25 cellular contexts compared by ENCODE assay signal in genomic region chr11:44826922-44827643, GRCh38.
A peak's percentile ranks its signal among the peaks of the same experiment; 100 is the strongest.
DNase-seq lines count a peak whose midpoint lies in the region; ATAC-seq, FAIRE-seq and TF ChIP-seq lines count a peak whose summit lies in the region.
"Had no signal": no experiment of that assay in that cellular context is flagged by ENCODE, and none has a peak within 500 bp of the region (broad histone marks: within the 10 kb centered on the region; RNA-seq: fewer than 3 reads in every experiment).

No MANE protein-coding gene starts in this region.

- no peak for FAIRE-seq in H1 (lab: Jason Lieb, UNC)
- FAIRE-seq: A549, GM12892, RCC 7860 had no signal

- no peak overlapping the region for H3K4me2 ChIP-seq in H1 (ENCODE audit: insufficient read depth in 1 of 2, low read depth in 2 of 2, low read length in 2 of 2)
- H3K4me2 ChIP-seq: A549 had no signal

- no peak for TF ChIP-seq RAD21 in H1 (IDR thresholded peaks at IDR 0.05 in 1 of 2, conservative IDR thresholded peaks at IDR 0.05 in 1 of 2; ENCODE audit: low read depth in 2 of 2, low read length in 2 of 2)

- no peaks in the 10 kb centered on the region; the same call in none of the 2 replicates for H3K23me2 ChIP-seq in H1 (ENCODE audit: low read depth, low read length)

- peaks cover 11 to 32% (median 21%) of the 10 kb centered on the region in 4 experiments for H3K4me1 ChIP-seq in H1 (replicated peaks in 1 of 4; ENCODE audit: control insufficient read depth in 3 of 4, insufficient read depth in 4 of 4, low read length in 3 of 4)
- H3K4me1 ChIP-seq in spleen, result peaks cover 0 to 34% (median 6%) of the 10 kb centered on the region in 6 donors
- H3K4me1 ChIP-seq in effector memory CD4-positive, alpha-beta T cell (ENCODE audit: control insufficient read depth, insufficient read depth, low read length, poor library complexity, severe bottlenecking), result no peaks in the 10 kb centered on the region
- H3K4me1 ChIP-seq: A549 had no signal

- H3K9ac ChIP-seq in H1 (replicated peaks in 1 of 4; ENCODE audit: extremely low read depth in 1 of 4, low read depth in 3 of 4, low read length in 3 of 4), result no peak overlapping the region

- H3K14ac ChIP-seq in H1 (ENCODE audit: insufficient read length), result no peak overlapping the region

- no peak overlapping the region for H2BK5ac ChIP-seq in H1 (ENCODE audit: low read depth, low read length)

- no peak overlapping the region for H4K91ac ChIP-seq in H1 (replicated peaks; ENCODE audit: insufficient read length, low read length)

- no peaks in the 10 kb centered on the region for H3K27me3 Mint-ChIP-seq in activated T-helper 17 cell treated with anti-CD3 and anti-CD28 coated beads, Interleukin-2, amount 50 U/mL, for 72 hours
- no peaks in the 10 kb centered on the region for H3K27me3 Mint-ChIP-seq in neural crest cell (ENCODE audit: low read depth)
- no peaks in the 10 kb centered on the region for H3K27me3 Mint-ChIP-seq in activated CD4-positive, alpha-beta T cell treated with anti-CD3 and anti-CD28 coated beads, Interleukin-2, amount 10 ng/mL, durations not matched to agents 7 days and 5 days
- H3K27me3 Mint-ChIP-seq: B cell; CD8-positive, alpha-beta memory T cell had no signal

- TF ChIP-seq CTCF in H1 (IDR thresholded peaks at IDR 0.05; ENCODE audit: control extremely low read depth in 1 of 3, insufficient read depth in 1 of 3, low read depth in 1 of 3, low read length in 3 of 3) (no peak), neural crest cell (conservative IDR thresholded peaks at IDR 0.05) (no peak), spleen (IDR thresholded peaks at IDR 0.05 in 8 of 11, conservative IDR thresholded peaks at IDR 0.05 in 3 of 11) (no peak)

- H3K4me3 ChIP-seq in H1 (ENCODE audit: extremely low read depth in 1 of 4, insufficient read depth in 2 of 4, low read depth in 3 of 4, low read length in 4 of 4), result no peak overlapping the region
- H3K4me3 ChIP-seq in spleen, result no peak overlapping the region
- no peak overlapping the region for H3K4me3 ChIP-seq in effector memory CD4-positive, alpha-beta T cell (ENCODE audit: insufficient read depth, low read depth, low read length, poor library complexity, severe bottlenecking)
- H3K4me3 ChIP-seq: A549, SJCRH30 had no signal

- peaks cover 0 to 1% of the 10 kb centered on the region in 2 experiments for H4K20me1 ChIP-seq in H1 (replicated peaks in 1 of 2; ENCODE audit: control insufficient read depth in 1 of 2, insufficient read depth in 2 of 2, low read length in 2 of 2)

- POLR2A ChIA-PET in H1 (lab: Charles Lee; ENCODE audit: partially characterized antibody), result no interaction called here
- POLR2A ChIA-PET in activated CD4-positive, alpha-beta T cell treated with anti-CD3 and anti-CD28 coated beads, Interleukin-2, amount 10 ng/mL, durations not matched to agents 7 days and 5 days (lab: Charles Lee), result no interaction called here

- TF ChIP-seq EP300 in H1 (IDR thresholded peaks at IDR 0.05; ENCODE audit: borderline replicate concordance in 1 of 2, low read depth in 2 of 2, low read length in 2 of 2), result no peak

- intact Hi-C loops in spleen (cut with DNase I; ENCODE audit: low total_unique reads), result no loop called here

- no peak for TF ChIP-seq POLR2A in H1 (IDR thresholded peaks at IDR 0.05; ENCODE audit: control extremely low read depth in 1 of 2, low read depth in 2 of 2, low read length in 2 of 2)
- TF ChIP-seq POLR2A in spleen (IDR thresholded peaks at IDR 0.05), result no peak

- no peak overlapping the region for H2BK20ac ChIP-seq in H1 (ENCODE audit: low read length)

- no peak overlapping the region for H3K56ac ChIP-seq in H1 (replicated peaks; ENCODE audit: insufficient read length, low read depth, low read length)

- CTCF ChIA-PET in H1 (lab: Charles Lee; ENCODE audit: partially characterized antibody), result interaction anchor here (0.6 to 7.6 kb wide), 12 partner anchors 22 to 210 kb away, joined by 3 to 49 read pairs (median 3); no protein-coding TSS in a partner anchor
- CTCF ChIA-PET in activated CD4-positive, alpha-beta T cell treated with anti-CD3 and anti-CD28 coated beads, Interleukin-2, amount 10 ng/mL, durations not matched to agents 7 days and 5 days (lab: Charles Lee), result interaction anchor here (1.7 kb wide), 1 partner anchor 10 kb away, joined by 4 read pairs; no protein-coding TSS in a partner anchor

- DNase-seq in H1 (ENCODE audit: low read depth in 1 of 2, low spot score in 2 of 2) (no peak), neural crest cell (ENCODE audit: low read depth, low spot score) (no peak), spleen (peak; percentile 42), DMS 273 treated with DMSO at 0.1 percent for 48 hours (lab: John Stamatoyannopoulos, UW) (no peak)
- DNase-seq in activated CD4-positive, alpha-beta T cell treated with anti-CD3 and anti-CD28 coated beads, Interleukin-2, amount 10 ng/mL, durations not matched to agents 7 days and 5 days, result no peak
- no peak for DNase-seq in effector memory CD4-positive, alpha-beta T cell
- DNase-seq: CD8-positive, alpha-beta memory T cell; DND-41; GOT3; HCEC 1CT; KBM-7; MV-4-11; NCI-H1105; NCI-H1436 treated with DMSO at 0.1 percent for 48 hours; NCI-H1930; NCI-H446; NCI-H524 treated with DMSO at 0.1 percent for 48 hours; NCI-H774; SJCRH30 had no signal

- H4K8ac ChIP-seq in H1 (ENCODE audit: extremely low read depth, insufficient read depth, low read length), result no peak overlapping the region

- no peak overlapping the region for H2BK120ac ChIP-seq in H1 (replicated peaks; ENCODE audit: low read depth, low read length)

- no peaks in the 10 kb centered on the region for H3K79me1 ChIP-seq in H1 (ENCODE audit: low read depth, low read length)

- WGBS in H1 (ENCODE audit: extremely low coverage in 1 of 2, insufficient coverage in 1 of 2, insufficient read length in 1 of 2, insufficient replicate concordance in 2 of 2, low coverage in 1 of 2, low lambda C conversion rate in 2 of 2, missing lambda C conversion rate in 1 of 2), 2 experiments, result 80% methylated on average over 7 of the region's 7 CpGs; no CpG with 5 or more reads in 1 of the 2 experiments
- WGBS in spleen, 5 donors, result 53 to 77% (median 72%) methylated on average over 6 to 7 of the region's 7 CpGs

- H3K9me3 Mint-ChIP-seq in activated T-helper 17 cell treated with anti-CD3 and anti-CD28 coated beads, Interleukin-2, amount 50 U/mL, for 72 hours, result no peaks in the 10 kb centered on the region
- no peaks in the 10 kb centered on the region for H3K9me3 Mint-ChIP-seq in neural crest cell
- H3K9me3 Mint-ChIP-seq in activated CD4-positive, alpha-beta T cell treated with anti-CD3 and anti-CD28 coated beads, Interleukin-2, amount 10 ng/mL, durations not matched to agents 7 days and 5 days, result no peaks in the 10 kb centered on the region
- H3K9me3 Mint-ChIP-seq: CD8-positive, alpha-beta memory T cell had no signal

- ATAC-seq in activated T-helper 17 cell treated with anti-CD3 and anti-CD28 coated beads, Interleukin-2, amount 50 U/mL, for 72 hours (replicated peaks), result no peak
- ATAC-seq: A549 had no signal

- H4K5ac ChIP-seq in H1 (ENCODE audit: insufficient read length, low read depth, low read length), result no peak overlapping the region

- H2AFZ ChIP-seq in H1 (ENCODE audit: low read length), result no peak overlapping the region

- no peak overlapping the region for H3K27ac ChIP-seq in H1 (ENCODE audit: low read depth, low read length)
- peak overlapping the region in 5 of 8 donors; percentile 33 to 79 (median 72) for H3K27ac ChIP-seq in spleen
- H3K27ac ChIP-seq in effector memory CD4-positive, alpha-beta T cell (ENCODE audit: insufficient read depth, low read length, poor library complexity, severe bottlenecking), result no peak overlapping the region
- H3K27ac ChIP-seq: A549, C4-2B, SJCRH30 had no signal

- H3K18ac ChIP-seq in H1 (ENCODE audit: extremely low read depth, low read length), result no peak overlapping the region; the same call in 1 of the 2 replicates

- no peak overlapping the region for H3K23ac ChIP-seq in H1 (ENCODE audit: insufficient read length)

- H2AK5ac ChIP-seq in H1 (ENCODE audit: low read depth, low read length), result peak overlapping the region; percentile 19; the same call in 1 of the 2 replicates

- no peaks in the 10 kb centered on the region for H3K79me2 ChIP-seq in H1 (ENCODE audit: control insufficient read depth in 1 of 2, insufficient read depth in 2 of 2, low read length in 2 of 2)

- no peak overlapping the region for H3K4me3 Mint-ChIP-seq in activated T-helper 17 cell treated with anti-CD3 and anti-CD28 coated beads, Interleukin-2, amount 50 U/mL, for 72 hours
- peak overlapping the region; percentile 48 for H3K4me3 Mint-ChIP-seq in neural crest cell
- H3K4me3 Mint-ChIP-seq in activated CD4-positive, alpha-beta T cell treated with anti-CD3 and anti-CD28 coated beads, Interleukin-2, amount 10 ng/mL, durations not matched to agents 7 days and 5 days, result no peak overlapping the region
- H3K4me3 Mint-ChIP-seq: B cell had no signal

- H3K36me3 ChIP-seq in H1 (ENCODE audit: control insufficient read depth in 2 of 4, insufficient read depth in 4 of 4, low read length in 3 of 4) (no peaks in the 10 kb centered on the region), spleen (no peaks in the 10 kb centered on the region)
- peaks cover 6% of the 10 kb centered on the region for H3K36me3 ChIP-seq in effector memory CD4-positive, alpha-beta T cell (ENCODE audit: control insufficient read depth, insufficient read depth, low read length)
- H3K36me3 ChIP-seq: SJCRH30 had no signal

- peaks cover 20% of the 10 kb centered on the region for H3K4me1 Mint-ChIP-seq in activated T-helper 17 cell treated with anti-CD3 and anti-CD28 coated beads, Interleukin-2, amount 50 U/mL, for 72 hours
- H3K4me1 Mint-ChIP-seq in neural crest cell, result peaks cover 79% of the 10 kb centered on the region
- H3K4me1 Mint-ChIP-seq in activated CD4-positive, alpha-beta T cell treated with anti-CD3 and anti-CD28 coated beads, Interleukin-2, amount 10 ng/mL, durations not matched to agents 7 days and 5 days, result no peaks in the 10 kb centered on the region
- H3K4me1 Mint-ChIP-seq: B cell had no signal

- peak overlapping the region; percentile 20 for H3K27ac Mint-ChIP-seq in activated T-helper 17 cell treated with anti-CD3 and anti-CD28 coated beads, Interleukin-2, amount 50 U/mL, for 72 hours
- H3K27ac Mint-ChIP-seq in neural crest cell (ENCODE audit: unreplicated experiment), result peak overlapping the region; percentile 43
- no peak overlapping the region for H3K27ac Mint-ChIP-seq in activated CD4-positive, alpha-beta T cell treated with anti-CD3 and anti-CD28 coated beads, Interleukin-2, amount 10 ng/mL, durations not matched to agents 7 days and 5 days
- H3K27ac Mint-ChIP-seq: B cell had no signal

- H3K27me3 ChIP-seq in H1 (replicated peaks in 1 of 4; ENCODE audit: control insufficient read depth in 3 of 4, extremely low read depth in 1 of 4, insufficient read depth in 3 of 4, low read length in 3 of 4), result peaks cover 0 to 35% (median 13%) of the 10 kb centered on the region in 4 experiments; a peak in 5 of 7 replicates
- H3K27me3 ChIP-seq in spleen (replicated peaks in 1 of 7), result no peaks in the 10 kb centered on the region
- H3K27me3 ChIP-seq in effector memory CD4-positive, alpha-beta T cell (replicated peaks; ENCODE audit: control insufficient read depth, insufficient read depth, low read length, poor library complexity, severe bottlenecking), result no peaks in the 10 kb centered on the region
- H3K27me3 ChIP-seq: SJCRH30 had no signal

- no peak overlapping the region for H2BK15ac ChIP-seq in H1 (ENCODE audit: low read length)

- no peaks in the 10 kb centered on the region for H3K36me3 Mint-ChIP-seq in activated T-helper 17 cell treated with anti-CD3 and anti-CD28 coated beads, Interleukin-2, amount 50 U/mL, for 72 hours (ENCODE audit: low read depth)
- H3K36me3 Mint-ChIP-seq in neural crest cell (ENCODE audit: low read depth), result no peaks in the 10 kb centered on the region
- H3K36me3 Mint-ChIP-seq in activated CD4-positive, alpha-beta T cell treated with anti-CD3 and anti-CD28 coated beads, Interleukin-2, amount 10 ng/mL, durations not matched to agents 7 days and 5 days (ENCODE audit: low read depth), result no peaks in the 10 kb centered on the region
- H3K36me3 Mint-ChIP-seq: CD8-positive, alpha-beta memory T cell had no signal

- H3K4ac ChIP-seq in H1 (replicated peaks; ENCODE audit: insufficient read length, low read depth, low read length), result no peak overlapping the region

- no peaks in the 10 kb centered on the region for H3K9me3 ChIP-seq in H1 (ENCODE audit: insufficient read depth in 2 of 2, low read depth in 1 of 2, low read length in 1 of 2)
- H3K9me3 ChIP-seq in spleen, result peaks cover 0 to 8% (median 0%) of the 10 kb centered on the region in 8 donors
- no peaks in the 10 kb centered on the region for H3K9me3 ChIP-seq in effector memory CD4-positive, alpha-beta T cell (ENCODE audit: control insufficient read depth, low read length)
- H3K9me3 ChIP-seq: A549, SJCRH30 had no signal

- peak overlapping the region; percentile 77; the same call in 1 of the 2 replicates for H2BK12ac ChIP-seq in H1 (ENCODE audit: low read depth, low read length)

Comparison
In these comparisons a context has a peak if more than half of its experiments do, and no peak if none do; other contexts are left out.
1. H3K27ac ChIP-seq: peak in spleen (5 of 8); none in H1 (single experiment) and effector memory CD4-positive, alpha-beta T cell (single experiment).